In genomic region chr1:9861371-9861770, GRCh38 we compare ENCODE assay signal across 1 cellular context.
TF ChIP-seq lines count a peak whose summit lies in the region.

No MANE protein-coding gene starts in this region.

TF ChIP-seq in GM23338, 12 proteins besides CTCF, POLR2A, EP300 and RAD21 (continued from another document):
- TF ChIP-seq REST (IDR thresholded peaks at IDR 0.05; ENCODE audit: unreplicated experiment) (no peak), ZNF462 (CRISPR knock-in tag; IDR thresholded peaks at IDR 0.05) (no peak), POLR2AphosphoS5 (IDR thresholded peaks at IDR 0.05; ENCODE audit: low read depth) (no peak), STAT1 (IDR thresholded peaks at IDR 0.05; ENCODE audit: unreplicated experiment) (no peak), EZH2 (IDR thresholded peaks at IDR 0.05; ENCODE audit: low read depth, unreplicated experiment) (no peak), ZNF331 (CRISPR knock-in tag; IDR thresholded peaks at IDR 0.05; ENCODE audit: low read depth) (no peak), NANOG (IDR thresholded peaks at IDR 0.05; ENCODE audit: borderline replicate concordance) (no peak)
